ENCODE assay signal across 8 cellular contexts in the genomic region with DNA sequence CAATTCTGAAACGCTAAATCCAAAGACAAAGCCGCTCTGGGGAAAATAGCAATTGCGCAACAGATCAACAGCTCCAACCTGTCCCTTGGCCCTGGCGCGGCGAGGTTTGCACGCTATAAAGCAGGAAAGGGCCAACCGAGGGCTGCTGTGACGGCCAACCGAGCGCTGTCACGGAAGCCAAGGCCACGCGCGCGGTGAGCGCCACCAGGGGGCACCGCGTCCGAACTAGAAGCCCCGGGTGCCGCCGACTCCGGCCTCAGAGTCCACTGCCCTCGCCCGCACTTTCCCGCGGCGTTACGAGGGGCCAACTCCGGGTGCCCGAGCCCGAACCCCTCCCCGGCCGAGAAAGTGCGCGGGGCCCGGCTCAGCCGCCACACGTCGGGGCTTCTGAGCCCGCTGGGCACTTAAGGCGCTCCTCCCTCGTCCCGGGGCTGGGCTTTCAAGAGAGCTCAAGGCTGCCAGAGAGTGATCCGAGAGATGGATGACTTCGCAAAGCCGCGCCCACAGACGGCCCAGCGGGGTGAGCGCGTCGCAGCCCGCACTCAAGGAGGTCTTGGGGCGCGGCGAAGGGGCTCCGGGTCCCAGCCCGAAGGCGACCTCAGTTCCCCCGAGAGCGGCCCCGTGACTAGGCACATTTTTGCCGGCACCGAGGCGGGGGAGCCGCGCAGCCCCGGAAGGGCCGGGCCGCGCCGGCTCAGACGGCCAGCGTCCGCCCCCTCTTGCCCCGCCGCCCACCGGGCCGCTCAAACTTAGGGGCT. TPM values are rescaled to one million over a fixed set of nuclear protein-coding genes. Genes with fewer than 3 reads are reported as not detected.
A peak's percentile ranks its signal among the peaks of the same experiment; 100 is the strongest.
DNase-seq lines count a peak whose midpoint lies in the region; ATAC-seq lines count a peak whose summit lies in the region.

No MANE protein-coding gene starts in this region.

- ATAC-seq in GM21619 (IDR thresholded peaks at IDR 0.05; ENCODE audit: unreplicated experiment), result peak; percentile 46

- H3K27ac ChIP-seq in esophagus (ENCODE audit: low read depth in 2 of 2, low read length in 1 of 2), result peak overlapping the region; percentile 97 to 100
- H3K27ac ChIP-seq in muscle layer of colon (ENCODE audit: low read depth, low read length), result peak overlapping the region; percentile 98

- no peaks in the 10 kb centered on the region for H3K27me3 ChIP-seq in esophagus (ENCODE audit: control insufficient read depth in 1 of 2, insufficient read depth in 2 of 2, low read length in 2 of 2)
- H3K27me3 ChIP-seq in muscle layer of colon (ENCODE audit: control insufficient read depth in 1 of 2, insufficient read depth in 2 of 2, low read length in 2 of 2), result no peaks in the 10 kb centered on the region

- H3K36me3 ChIP-seq in esophagus (ENCODE audit: control insufficient read depth in 2 of 2, insufficient read depth in 2 of 2, low read length in 1 of 2) (no peaks in the 10 kb centered on the region), muscle layer of colon (ENCODE audit: insufficient read depth, low read length) (no peaks in the 10 kb centered on the region)

- peak; percentile 89 for DNase-seq in DMS79 (lab: John Stamatoyannopoulos, UW)
- peak; percentile 92 for DNase-seq in Jurkat, Clone E6-1 (ENCODE audit: low read depth, low spot score)
- peak; percentile 21 for DNase-seq in OCI-M2 (lab: John Stamatoyannopoulos, UW; ENCODE audit: unreplicated experiment)
- peak; percentile 97 for DNase-seq in activated T-cell treated with anti-CD3 and anti-CD28 coated beads, Interleukin-2, amount 50 U/mL, for 24 hours
- peak; percentile 88 to 92 for DNase-seq in stimulated activated CD8-positive, alpha-beta memory T cell treated with anti-CD3 and anti-CD28 coated beads, Interleukin-7, amount 100 ng/mL, for 1 hour (ENCODE audit: low read depth in 2 of 2)

- H3K9me3 ChIP-seq in esophagus (ENCODE audit: control insufficient read depth in 2 of 2, insufficient read depth in 1 of 2, low read depth in 1 of 2, low read length in 1 of 2) (no peaks in the 10 kb centered on the region), muscle layer of colon (ENCODE audit: low read length) (no peaks in the 10 kb centered on the region)

- peak overlapping the region; percentile 97 for H3K27ac Mint-ChIP-seq in activated T-cell treated with anti-CD3 and anti-CD28 coated beads, Interleukin-2, amount 50 U/mL, for 24 hours

- H3K4me3 Mint-ChIP-seq in activated T-cell treated with anti-CD3 and anti-CD28 coated beads, Interleukin-2, amount 50 U/mL, for 24 hours, result peak overlapping the region; percentile 91

- H3K36me3 Mint-ChIP-seq in activated T-cell treated with anti-CD3 and anti-CD28 coated beads, Interleukin-2, amount 50 U/mL, for 24 hours (ENCODE audit: low read depth), result peaks cover 47% of the 10 kb centered on the region

- H3K27me3 Mint-ChIP-seq in activated T-cell treated with anti-CD3 and anti-CD28 coated beads, Interleukin-2, amount 50 U/mL, for 24 hours, result no peaks in the 10 kb centered on the region

- H3K4me3 ChIP-seq in Jurkat, Clone E6-1 (ENCODE audit: low read length), result peak overlapping the region; percentile 77
- H3K4me3 ChIP-seq in esophagus (ENCODE audit: low read depth in 1 of 2, low read length in 2 of 2), result peak overlapping the region; percentile 81 to 98
- peak overlapping the region; percentile 89 to 98 for H3K4me3 ChIP-seq in muscle layer of colon (ENCODE audit: low read depth in 1 of 2, low read length in 2 of 2)

- H3K4me1 Mint-ChIP-seq in activated T-cell treated with anti-CD3 and anti-CD28 coated beads, Interleukin-2, amount 50 U/mL, for 24 hours (ENCODE audit: low read depth), result peaks cover 61% of the 10 kb centered on the region

- H3K4me1 ChIP-seq in esophagus (ENCODE audit: control insufficient read depth in 2 of 2, insufficient read depth in 2 of 2, low read length in 1 of 2) (peaks cover 0 to 3% of the 10 kb centered on the region in 2 donors), muscle layer of colon (ENCODE audit: insufficient read depth, low read length) (peaks cover 29% of the 10 kb centered on the region)

- H3K9me3 Mint-ChIP-seq in activated T-cell treated with anti-CD3 and anti-CD28 coated beads, Interleukin-2, amount 50 U/mL, for 24 hours, result no peaks in the 10 kb centered on the region

- WGBS in esophagus, 2 donors, result 0 to 1% methylated on average over 77 to 81 of the region's 81 CpGs

- H3K9ac ChIP-seq in muscle layer of colon (ENCODE audit: low read length), result peak overlapping the region; percentile 90

RNA-seq across cellular contexts. Expression of gene NFE2L2, which starts 0.9 kb away (rescaled TPM):
- 31.8 TPM for polyA plus RNA-seq in Jurkat, Clone E6-1 (2012; ENCODE audit: insufficient read depth, insufficient read length)
- polyA plus RNA-seq in esophagus, result 100 to 1,000 TPM in 1 of 2 donors, 10 to 100 TPM in 1; 91.9 to 155 TPM

RNA-seq across cellular contexts. Expression of gene HNRNPA3, which starts 51.0 kb away (rescaled TPM):
- polyA plus RNA-seq in Jurkat, Clone E6-1 (2012; ENCODE audit: insufficient read depth, insufficient read length), result 839 TPM
- polyA plus RNA-seq in esophagus, result 100 to 1,000 TPM; 202 to 240 TPM

Comparison
In these comparisons a context has a peak if more than half of its experiments do, and no peak if none do; other contexts are left out.
1. Peak in every context shown above with its lines: DNase-seq, ATAC-seq, H3K4me3 ChIP-seq and H3K27ac ChIP-seq.
2. DNase-seq: peak in every context shown above with its lines; median percentile 97 in activated T-cell treated with anti-CD3 and anti-CD28 coated beads, Interleukin-2, amount 50 U/mL, for 24 hours; 92 in Jurkat, Clone E6-1; 90 in stimulated activated CD8-positive, alpha-beta memory T cell treated with anti-CD3 and anti-CD28 coated beads, Interleukin-7, amount 100 ng/mL, for 1 hour; 89 in DMS79; 21 in OCI-M2.